In genomic region chr2:63058742-63059433, GRCh38 we compare ENCODE assay signal across 12 cellular contexts. TPM values are rescaled to one million over a fixed set of nuclear protein-coding genes. Genes with fewer than 3 reads are reported as not detected.
DNase-seq lines count a peak whose midpoint lies in the region; ATAC-seq and TF ChIP-seq lines count a peak whose summit lies in the region.
"Had no signal": no experiment of that assay in that cellular context is flagged by ENCODE, and none has a peak within 500 bp of the region (broad histone marks: within the 10 kb centered on the region; RNA-seq: fewer than 3 reads in every experiment).

No MANE protein-coding gene starts in this region.

- DNase-seq in GM06990 (ENCODE audit: extremely low read depth, insufficient read length) (peak; percentile 28), activated B cell treated with CpG ODN at 0.5 μM for 24 hours (peak; percentile 24), retina (peak; percentile 83), PC-3 (no peak), superior temporal gyrus (ENCODE audit: extremely low spot score) (no peak), RWPE1 (ENCODE audit: low spot score) (no peak)
- DNase-seq: NCI-H1436 treated with DMSO at 0.1 percent for 48 hours, T1000 had no signal

- H3K4me1 ChIP-seq in iPS-15b (ENCODE audit: control insufficient read depth, insufficient read depth, low read length) (peaks cover 20% of the 10 kb centered on the region), PC-3 (ENCODE audit: insufficient read depth, low read length) (no peaks in the 10 kb centered on the region)

- H3K9ac ChIP-seq in iPS-15b (ENCODE audit: low read depth, low read length) (no peak overlapping the region), PC-3 (ENCODE audit: low read length) (no peak overlapping the region)

- H3K4me2 ChIP-seq in PC-3 (ENCODE audit: low read length): no peak overlapping the region

- CTCF ChIA-PET in activated B cell treated with CpG ODN at 0.5 μM for 24 hours (lab: Charles Lee): no interaction called here
- CTCF ChIA-PET in PC-3 (lab: Charles Lee): no interaction called here
- CTCF ChIA-PET in RWPE1 (lab: Yijun Ruan, JAX): no interaction called here

- H3K4me3 ChIP-seq in GM06990 (replicated peaks; ENCODE audit: low read depth, low read length) (no peak overlapping the region; the same call in 1 of the 2 replicates), iPS-15b (ENCODE audit: low read depth, low read length) (peak overlapping the region; percentile 46), PC-3 (ENCODE audit: low read length) (no peak overlapping the region)

- peaks cover 4% of the 10 kb centered on the region for H3K9me3 Mint-ChIP-seq in activated B cell treated with CpG ODN at 0.5 μM for 24 hours
- H3K9me3 Mint-ChIP-seq: central memory CD8-positive, alpha-beta T cell had no signal

- H3K79me2 ChIP-seq in PC-3 (ENCODE audit: low read length): no peaks in the 10 kb centered on the region

- H3K4me1 Mint-ChIP-seq in activated B cell treated with CpG ODN at 0.5 μM for 24 hours: peaks cover 52% of the 10 kb centered on the region

- BruUV-seq in PC-3 (replicated peaks; lab: Mats Ljungman, UMichigan): no TSS peak

- no peaks in the 10 kb centered on the region for H3F3A ChIP-seq in PC-3 (ENCODE audit: low read length, unreplicated experiment)

- peaks cover 2% of the 10 kb centered on the region; the same call in 1 of the 2 replicates for H3K27me3 ChIP-seq in GM06990 (replicated peaks; ENCODE audit: control insufficient read depth, insufficient read depth, low read length)
- peaks cover 97% of the 10 kb centered on the region for H3K27me3 ChIP-seq in iPS-15b (ENCODE audit: control insufficient read depth, insufficient read depth, low read length)
- H3K27me3 ChIP-seq in PC-3 (ENCODE audit: low read length): no peaks in the 10 kb centered on the region

- H3K9me2 ChIP-seq in PC-3 (replicated peaks; ENCODE audit: low read length): no peaks in the 10 kb centered on the region

- no peak for TF ChIP-seq CTCF in GM06990 (IDR thresholded peaks at IDR 0.05; ENCODE audit: insufficient read depth, low read length, poor library complexity, severe bottlenecking)
- no peak for TF ChIP-seq CTCF in activated B cell treated with CpG ODN at 0.5 μM for 24 hours (IDR thresholded peaks at IDR 0.05)
- no peak for TF ChIP-seq CTCF in PC-3 (conservative IDR thresholded peaks at IDR 0.05; ENCODE audit: low read depth, low read length)
- TF ChIP-seq CTCF in RWPE1 (conservative IDR thresholded peaks at IDR 0.05; ENCODE audit: low read depth): no peak

- intact Hi-C loops in activated B cell treated with CpG ODN at 0.5 μM for 24 hours (cut with micrococcal nuclease) (loop anchor here (1.0 to 5.0 kb wide), 2 partner anchors 9 to 528 kb away; partner anchors contain the start of genes MDH1, OTX1 and WDPCP), PC-3 (cut with micrococcal nuclease) (no loop called here)

- H2AFZ ChIP-seq in PC-3 (ENCODE audit: low read length): no peak overlapping the region

- POLR2A ChIA-PET in activated B cell treated with CpG ODN at 0.5 μM for 24 hours (lab: Charles Lee): interaction anchor here (0.7 kb wide), 1 partner anchor 12 kb away, joined by 4 read pairs; no protein-coding TSS in a partner anchor
- POLR2A ChIA-PET in PC-3 (lab: Charles Lee; ENCODE audit: unreplicated experiment): no interaction called here
- POLR2A ChIA-PET in RWPE1 (lab: Yijun Ruan, JAX; ENCODE audit: low non-redundant PET): no interaction called here

- peaks cover 70% of the 10 kb centered on the region for H3K27me3 Mint-ChIP-seq in activated B cell treated with CpG ODN at 0.5 μM for 24 hours

- H3K9me3 ChIP-seq in iPS-15b (ENCODE audit: control insufficient read depth, insufficient read depth, low read length): no peaks in the 10 kb centered on the region
- H3K9me3 ChIP-seq in PC-3 (ENCODE audit: low read length): no peaks in the 10 kb centered on the region

- no peak for ATAC-seq in activated B cell treated with CpG ODN at 0.5 μM for 24 hours (ENCODE audit: low read depth)
- ATAC-seq in PC-3: no peak
- no peak for ATAC-seq in HG03108 (IDR thresholded peaks at IDR 0.05; ENCODE audit: unreplicated experiment)

- H3K27ac ChIP-seq in PC-3 (ENCODE audit: low read length): no peak overlapping the region
- H3K27ac ChIP-seq in RWPE1: no peak overlapping the region

- no peaks in the 10 kb centered on the region for H3K36me3 ChIP-seq in GM06990 (ENCODE audit: control insufficient read depth, insufficient read depth, low read length)
- no peaks in the 10 kb centered on the region for H3K36me3 ChIP-seq in iPS-15b (ENCODE audit: control insufficient read depth, insufficient read depth, low read length)
- no peaks in the 10 kb centered on the region for H3K36me3 ChIP-seq in PC-3 (ENCODE audit: low read depth, low read length)

- H3K36me3 Mint-ChIP-seq in activated B cell treated with CpG ODN at 0.5 μM for 24 hours (ENCODE audit: low read depth): peaks cover 4% of the 10 kb centered on the region

- H3K4me3 Mint-ChIP-seq in activated B cell treated with CpG ODN at 0.5 μM for 24 hours: peak overlapping the region; percentile 67

- no peaks in the 10 kb centered on the region for H4K20me1 ChIP-seq in PC-3 (ENCODE audit: low read length)

- no peak overlapping the region for H3K27ac Mint-ChIP-seq in activated B cell treated with CpG ODN at 0.5 μM for 24 hours

RNA-seq across cellular contexts. Expression of gene OTX1, which starts 8.3 kb away (rescaled TPM):
- total RNA-seq in activated B cell treated with CpG ODN at 0.5 μM for 24 hours (not detected in 2 replicates), PC-3 (2014; rRNA removed) (2.3 and 2.9 TPM in 2 replicates)
- total RNA-seq: mononuclear cell had no signal

Comparison
In these comparisons a context has a peak if more than half of its experiments do, and no peak if none do; other contexts are left out.
1. DNase-seq: peak in GM06990 (single experiment), activated B cell treated with CpG ODN at 0.5 μM for 24 hours (single experiment) and retina (single experiment); none in PC-3 (single experiment), superior temporal gyrus (single experiment) and RWPE1 (single experiment).